Comparison of ENCODE assay signal across 10 cellular contexts in the genomic region with DNA sequence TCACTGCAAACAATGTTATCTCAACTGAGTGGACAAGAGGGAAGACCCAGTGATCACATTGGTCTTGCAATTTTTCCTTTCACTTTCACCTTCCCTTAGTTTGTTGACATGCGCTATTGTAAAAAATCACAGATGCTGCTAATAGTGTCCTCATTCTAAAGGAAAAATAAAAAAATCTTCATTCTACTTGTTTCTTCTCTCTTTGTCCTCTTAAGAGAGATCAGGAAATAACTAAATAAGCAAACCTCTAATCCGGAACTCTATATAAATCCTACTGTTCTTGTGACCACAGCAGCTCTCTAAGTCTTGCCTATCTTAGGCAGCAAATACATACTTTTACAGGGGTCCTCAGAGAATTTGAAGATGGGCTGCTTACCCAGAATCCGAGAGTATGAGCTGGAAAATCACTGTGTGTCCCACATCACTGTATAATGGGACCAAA.
A peak's percentile ranks its signal among the peaks of the same experiment; 100 is the strongest.
DNase-seq lines count a peak whose midpoint lies in the region; ATAC-seq and TF ChIP-seq lines count a peak whose summit lies in the region.
"Had no signal": no experiment of that assay in that cellular context is flagged by ENCODE, and none has a peak within 500 bp of the region (broad histone marks: within the 10 kb centered on the region; RNA-seq: fewer than 3 reads in every experiment).

No MANE protein-coding gene starts in this region.

- intact Hi-C loops in Panc1 (cut with micrococcal nuclease; ENCODE audit: unreplicated experiment) = no loop called here
- intact Hi-C loops in CD14-positive monocyte (cut with micrococcal nuclease) = no loop called here
- intact Hi-C loops in activated T-helper 2 cell treated with anti-CD3 and anti-CD28 coated beads, Interferon-gamma antibody, Interleukin-2, Interleukin-4, amounts not matched to agents 10 μg/mL and 5 μg/mL and 100 μg/mL, durations not matched to agents 14 hours and 24 hours and 36 hours (cut with micrococcal nuclease) = no loop called here

- no peaks in the 10 kb centered on the region for H3K9me3 ChIP-seq in Panc1 (ENCODE audit: control insufficient read depth, insufficient read depth, low read depth, low read length)
- H3K9me3 ChIP-seq: sigmoid colon had no signal

- POLR2A ChIA-PET in Panc1 (lab: Charles Lee) = interaction anchor here (0.6 kb wide), 1 partner anchor 80 kb away, joined by 4 read pairs; no protein-coding TSS in a partner anchor

- H3K4me1 Mint-ChIP-seq in CD14-positive monocyte = peaks cover 2% of the 10 kb centered on the region
- H3K4me1 Mint-ChIP-seq in activated T-helper 2 cell treated with anti-CD3 and anti-CD28 coated beads, Interferon-gamma antibody, Interleukin-2, Interleukin-4, amounts not matched to agents 10 μg/mL and 5 μg/mL and 100 μg/mL, durations not matched to agents 14 hours and 24 hours and 36 hours (ENCODE audit: low read depth) = no peaks in the 10 kb centered on the region
- H3K4me1 Mint-ChIP-seq: activated CD4-positive, alpha-beta memory T cell treated with anti-CD3 and anti-CD28 coated beads, Interleukin-2, amount 10 ng/mL, durations not matched to agents 7 days and 5 days had no signal

- H3K27ac ChIP-seq in Panc1 (ENCODE audit: low read length) (peak overlapping the region; percentile 44; the same call in 1 of the 2 replicates), urinary bladder (ENCODE audit: low read depth) (peak overlapping the region; percentile 45)
- H3K27ac ChIP-seq: sigmoid colon had no signal

- no peaks in the 10 kb centered on the region for H3K4me1 ChIP-seq in Panc1 (ENCODE audit: control insufficient read depth, insufficient read depth, low read length)
- H3K4me1 ChIP-seq in urinary bladder (ENCODE audit: insufficient read depth) = no peaks in the 10 kb centered on the region

- H3K9me3 Mint-ChIP-seq in CD14-positive monocyte = peaks cover 0 to 5% (median 0%) of the 10 kb centered on the region in 7 donors
- peaks cover 7% of the 10 kb centered on the region for H3K9me3 Mint-ChIP-seq in activated T-helper 2 cell treated with anti-CD3 and anti-CD28 coated beads, Interferon-gamma antibody, Interleukin-2, Interleukin-4, amounts not matched to agents 10 μg/mL and 5 μg/mL and 100 μg/mL, durations not matched to agents 14 hours and 24 hours and 36 hours

- peak overlapping the region in 1 of 7 donors; percentile 38 for H3K27ac Mint-ChIP-seq in CD14-positive monocyte
- H3K27ac Mint-ChIP-seq in activated T-helper 2 cell treated with anti-CD3 and anti-CD28 coated beads, Interferon-gamma antibody, Interleukin-2, Interleukin-4, amounts not matched to agents 10 μg/mL and 5 μg/mL and 100 μg/mL, durations not matched to agents 14 hours and 24 hours and 36 hours = no peak overlapping the region
- H3K27ac Mint-ChIP-seq: activated CD4-positive, alpha-beta memory T cell treated with anti-CD3 and anti-CD28 coated beads, Interleukin-2, amount 10 ng/mL, durations not matched to agents 7 days and 5 days had no signal

- H3K27me3 Mint-ChIP-seq in CD14-positive monocyte (ENCODE audit: low read depth in 3 of 3) = no peaks in the 10 kb centered on the region
- H3K27me3 Mint-ChIP-seq in activated T-helper 2 cell treated with anti-CD3 and anti-CD28 coated beads, Interferon-gamma antibody, Interleukin-2, Interleukin-4, amounts not matched to agents 10 μg/mL and 5 μg/mL and 100 μg/mL, durations not matched to agents 14 hours and 24 hours and 36 hours (ENCODE audit: low read depth) = no peaks in the 10 kb centered on the region
- H3K27me3 Mint-ChIP-seq: activated CD4-positive, alpha-beta memory T cell treated with anti-CD3 and anti-CD28 coated beads, Interleukin-2, amount 10 ng/mL, durations not matched to agents 7 days and 5 days had no signal

- ATAC-seq in Panc1 (peak; percentile 65; the same call in 1 of the 2 replicates), GM18505 (IDR thresholded peaks at IDR 0.05; ENCODE audit: unreplicated experiment) (no peak)

- no peaks in the 10 kb centered on the region for H3K36me3 Mint-ChIP-seq in CD14-positive monocyte
- H3K36me3 Mint-ChIP-seq in activated T-helper 2 cell treated with anti-CD3 and anti-CD28 coated beads, Interferon-gamma antibody, Interleukin-2, Interleukin-4, amounts not matched to agents 10 μg/mL and 5 μg/mL and 100 μg/mL, durations not matched to agents 14 hours and 24 hours and 36 hours (ENCODE audit: low read depth) = no peaks in the 10 kb centered on the region

- H3K36me3 ChIP-seq in Panc1 (ENCODE audit: control insufficient read depth, insufficient read depth, low read length) = no peaks in the 10 kb centered on the region
- H3K36me3 ChIP-seq in urinary bladder (ENCODE audit: insufficient read depth) = no peaks in the 10 kb centered on the region
- H3K36me3 ChIP-seq: sigmoid colon had no signal

- peak overlapping the region; percentile 17 to 46; a peak in 3 of 4 replicates for H3K4me3 ChIP-seq in Panc1 (ENCODE audit: low read depth in 2 of 2, low read length in 2 of 2)
- H3K4me3 ChIP-seq in urinary bladder (ENCODE audit: low read depth, low read length) = peak overlapping the region; percentile 29

- no TSS peak for BruUV-seq in Panc1 (replicated peaks; lab: Mats Ljungman, UMichigan)

- CTCF ChIA-PET in Panc1 (lab: Charles Lee) = no interaction called here

- in situ Hi-C loops in Panc1 (cut with HindIII; ENCODE audit: low pct_unique_long_range_greater_than_20kb, low sequenced_read_pairs) = no loop called here

- WGBS in urinary bladder = 50% methylated on average over 3 of the region's 3 CpGs

- no peak for TF ChIP-seq CTCF in Panc1 (IDR thresholded peaks at IDR 0.05)
- TF ChIP-seq CTCF in CD14-positive monocyte (IDR thresholded peaks at IDR 0.05) = no peak

- no peaks in the 10 kb centered on the region for H3K27me3 ChIP-seq in Panc1 (ENCODE audit: control insufficient read depth, insufficient read depth, low read length)
- H3K27me3 ChIP-seq: sigmoid colon had no signal

- peak overlapping the region in 1 of 2 donors; percentile 77 for H3K4me3 Mint-ChIP-seq in CD14-positive monocyte
- no peak overlapping the region for H3K4me3 Mint-ChIP-seq in activated T-helper 2 cell treated with anti-CD3 and anti-CD28 coated beads, Interferon-gamma antibody, Interleukin-2, Interleukin-4, amounts not matched to agents 10 μg/mL and 5 μg/mL and 100 μg/mL, durations not matched to agents 14 hours and 24 hours and 36 hours (ENCODE audit: low read depth)
- H3K4me3 Mint-ChIP-seq: activated CD4-positive, alpha-beta memory T cell treated with anti-CD3 and anti-CD28 coated beads, Interleukin-2, amount 10 ng/mL, durations not matched to agents 7 days and 5 days had no signal

- DNase-seq in NOMO-1 (lab: John Stamatoyannopoulos, UW; ENCODE audit: unreplicated experiment in 2 of 2) (peak; percentile 29 to 34), NOMO-1 treated with dmso at 0.1 percent for 144 hours (lab: John Stamatoyannopoulos, UW; ENCODE audit: unreplicated experiment) (no peak), Panc1 (ENCODE audit: low read depth, low spot score) (peak; percentile 1), inferior parietal cortex (ENCODE audit: extremely low spot score) (peak; percentile 65), CD14-positive monocyte (ENCODE audit: low spot score) (no peak)
- DNase-seq in activated T-helper 2 cell treated with anti-CD3 and anti-CD28 coated beads, Interferon-gamma antibody, Interleukin-2, Interleukin-4, amounts not matched to agents 10 μg/mL and 5 μg/mL and 100 μg/mL, durations not matched to agents 14 hours and 24 hours and 36 hours (ENCODE audit: low spot score) = no peak
- DNase-seq: activated CD4-positive, alpha-beta memory T cell treated with anti-CD3 and anti-CD28 coated beads, Interleukin-2, amount 10 ng/mL, durations not matched to agents 7 days and 5 days; sigmoid colon had no signal

- no peak for TF ChIP-seq POLR2A in GM18505 (IDR thresholded peaks at IDR 0.05; ENCODE audit: borderline replicate concordance, extremely low read depth, insufficient read depth, insufficient read length)

Comparison
In these comparisons a context has a peak if more than half of its experiments do, and no peak if none do; other contexts are left out.
1. DNase-seq: peak in NOMO-1 (2 of 2), Panc1 (single experiment) and inferior parietal cortex (single experiment); none in NOMO-1 treated with dmso at 0.1 percent for 144 hours (single experiment), CD14-positive monocyte (single experiment) and activated T-helper 2 cell treated with anti-CD3 and anti-CD28 coated beads, Interferon-gamma antibody, Interleukin-2, Interleukin-4, amounts not matched to agents 10 μg/mL and 5 μg/mL and 100 μg/mL, durations not matched to agents 14 hours and 24 hours and 36 hours (single experiment).